ENCODE assay signal across 1 cellular context in genomic region chr19:49453013-49453756, GRCh38.
TF ChIP-seq lines count a peak whose summit lies in the region.

ALDH16A1 (plus strand) TSS chr19:49453225; CDS start chr19:49453332, 107 bp downstream.

TF ChIP-seq in K562, 482 proteins besides CTCF, POLR2A, EP300 and RAD21 (continued from another document and continues in another):
- TF ChIP-seq ZBTB26 (CRISPR knock-in tag; IDR thresholded peaks at IDR 0.05) = no peak
- TF ChIP-seq POU5F1 (IDR thresholded peaks at IDR 0.05; ENCODE audit: borderline replicate concordance, low read depth, low read length, partially characterized antibody) = no peak
- no peak for TF ChIP-seq NCOA6 (IDR thresholded peaks at IDR 0.05)
- no peak for TF ChIP-seq RUNX1 (IDR thresholded peaks at IDR 0.05; ENCODE audit: low read depth)
- no peak for TF ChIP-seq PHTF2 (CRISPR knock-in tag; IDR thresholded peaks at IDR 0.05)
- no peak for TF ChIP-seq HOXB6 (CRISPR knock-in tag; IDR thresholded peaks at IDR 0.05; ENCODE audit: borderline replicate concordance)
- no peak for TF ChIP-seq BDP1 (IDR thresholded peaks at IDR 0.05; ENCODE audit: insufficient read depth, insufficient read length)
- TF ChIP-seq ZNF324 (CRISPR knock-in tag; IDR thresholded peaks at IDR 0.05) = no peak
- TF ChIP-seq HNRNPLL (IDR thresholded peaks at IDR 0.05; ENCODE audit: low read depth, low read length, poor library complexity, severe bottlenecking) = peak; percentile 78
- no peak for TF ChIP-seq ZNF707 (CRISPR knock-in tag; conservative IDR thresholded peaks at IDR 0.05)
- TF ChIP-seq ZNF133 (CRISPR knock-in tag; IDR thresholded peaks at IDR 0.05) = no peak
- no peak for TF ChIP-seq MAFF (IDR thresholded peaks at IDR 0.05; ENCODE audit: low read length)
- no peak for TF ChIP-seq TCF3 (CRISPR knock-in tag; IDR thresholded peaks at IDR 0.05)
- TF ChIP-seq TFE3 (CRISPR knock-in tag; IDR thresholded peaks at IDR 0.05) = no peak
- no peak for TF ChIP-seq ZNF175 (CRISPR knock-in tag; IDR thresholded peaks at IDR 0.05; ENCODE audit: low read depth)
- TF ChIP-seq SMARCB1 (IDR thresholded peaks at IDR 0.05; ENCODE audit: insufficient read length, low read depth) = no peak
- no peak for TF ChIP-seq ZFP30 (CRISPR knock-in tag; IDR thresholded peaks at IDR 0.05; ENCODE audit: borderline replicate concordance)
- no peak for TF ChIP-seq DPF2 (IDR thresholded peaks at IDR 0.05)
- 0 out of 2 replicates have a peak, but pooled peaks have one; percentile 36 for TF ChIP-seq ESRRA (IDR thresholded peaks at IDR 0.05; ENCODE audit: borderline replicate concordance, low read depth)
- no peak for TF ChIP-seq TAL1 (IDR thresholded peaks at IDR 0.05)
- TF ChIP-seq ZBTB8A (IDR thresholded peaks at IDR 0.05; ENCODE audit: partially characterized antibody) = no peak
- no peak for TF ChIP-seq ZNF584 (CRISPR knock-in tag; IDR thresholded peaks at IDR 0.05; ENCODE audit: low read depth)
- TF ChIP-seq DLX4 (CRISPR knock-in tag; IDR thresholded peaks at IDR 0.05) = no peak
- no peak for TF ChIP-seq TGIF2 (CRISPR knock-in tag; IDR thresholded peaks at IDR 0.05)
- TF ChIP-seq ZNF354B (CRISPR knock-in tag; IDR thresholded peaks at IDR 0.05) = no peak
- TF ChIP-seq TRIM28 (IDR thresholded peaks at IDR 0.05) = 0 out of 2 replicates have a peak, but pooled peaks have one; percentile 17
- TF ChIP-seq NEUROD1 (IDR thresholded peaks at IDR 0.05; ENCODE audit: borderline replicate concordance, low read depth, low read length, partially characterized antibody) = no peak
- no peak for TF ChIP-seq CCAR2 (IDR thresholded peaks at IDR 0.05; ENCODE audit: low read depth, low read length)
- peak; percentile 17 for TF ChIP-seq SAP30 (IDR thresholded peaks at IDR 0.05; ENCODE audit: borderline replicate concordance, insufficient read depth, low read depth, low read length, poor library complexity, severe bottlenecking)
- TF ChIP-seq XRCC4 (IDR thresholded peaks at IDR 0.05; ENCODE audit: extremely low read depth, insufficient read depth, insufficient read length) = no peak
- TF ChIP-seq NR0B1 (IDR thresholded peaks at IDR 0.05; ENCODE audit: partially characterized antibody) = no peak
- no peak for TF ChIP-seq MCM5 (IDR thresholded peaks at IDR 0.05; ENCODE audit: low read depth)
- no peak for TF ChIP-seq ZNF785 (CRISPR knock-in tag; IDR thresholded peaks at IDR 0.05)
- TF ChIP-seq TCF7L2 (IDR thresholded peaks at IDR 0.05; ENCODE audit: low read depth, low read length) = no peak; the same call in 1 of the 2 replicates
- no peak for TF ChIP-seq NR1H2 (CRISPR knock-in tag; IDR thresholded peaks at IDR 0.05)
- no peak for TF ChIP-seq MXI1 (IDR thresholded peaks at IDR 0.05; ENCODE audit: low read depth, low read length)
- TF ChIP-seq ZBTB11 (CRISPR knock-in tag; IDR thresholded peaks at IDR 0.05) = peak in 1 of 3 experiments; percentile 74; a peak in 2 of 6 replicates
- no peak for TF ChIP-seq MXD1 (CRISPR knock-in tag; IDR thresholded peaks at IDR 0.05; ENCODE audit: borderline replicate concordance, poor library complexity, severe bottlenecking)
- no peak for TF ChIP-seq ZNF212 (CRISPR knock-in tag; IDR thresholded peaks at IDR 0.05)
- TF ChIP-seq NCOA2 (IDR thresholded peaks at IDR 0.05; ENCODE audit: partially characterized antibody in 2 of 2) = no peak
- TF ChIP-seq TBL1XR1 (IDR thresholded peaks at IDR 0.05; ENCODE audit: low read length in 2 of 2) = no peak
- no peak for TF ChIP-seq ZNF224 (CRISPR knock-in tag; IDR thresholded peaks at IDR 0.05)
- TF ChIP-seq PRPF4 (IDR thresholded peaks at IDR 0.05; ENCODE audit: insufficient read depth, low read depth, low read length, poor library complexity, severe bottlenecking) = no peak
- no peak for TF ChIP-seq HINFP (tag; conservative IDR thresholded peaks at IDR 0.05; ENCODE audit: low read depth)
- no peak for TF ChIP-seq RCOR1 (IDR thresholded peaks at IDR 0.05; ENCODE audit: borderline replicate concordance in 1 of 2, low read depth in 2 of 2, low read length in 2 of 2)
- no peak for TF ChIP-seq ZNF134 (CRISPR knock-in tag; conservative IDR thresholded peaks at IDR 0.05)
- peak; percentile 74; the same call in 1 of the 2 replicates for TF ChIP-seq FOXJ2 (tag; IDR thresholded peaks at IDR 0.05)
- no peak for TF ChIP-seq HEY1 (CRISPR knock-in tag; IDR thresholded peaks at IDR 0.05; ENCODE audit: borderline replicate concordance)
- 0 out of 4 replicates have a peak, but pooled peaks of 1 of the 2 experiments have one; percentile 43 for TF ChIP-seq NONO (IDR thresholded peaks at IDR 0.05; ENCODE audit: low read depth in 2 of 2, low read length in 1 of 2)
- peak; percentile 42; the same call in 1 of the 2 replicates for TF ChIP-seq ELF4 (CRISPR knock-in tag; IDR thresholded peaks at IDR 0.05)
- no peak for TF ChIP-seq ZNF146 (CRISPR knock-in tag; IDR thresholded peaks at IDR 0.05; ENCODE audit: unreplicated experiment)
- no peak for TF ChIP-seq PTRF (tag; IDR thresholded peaks at IDR 0.05)
- no peak for TF ChIP-seq ZNF316 (IDR thresholded peaks at IDR 0.05)
- no peak for TF ChIP-seq ZNF592 (IDR thresholded peaks at IDR 0.05)
- TF ChIP-seq ZNF77 (CRISPR knock-in tag; IDR thresholded peaks at IDR 0.05) = no peak
- no peak for TF ChIP-seq ZNF23 (CRISPR knock-in tag; IDR thresholded peaks at IDR 0.05)
- no peak for TF ChIP-seq ZBTB49 (CRISPR knock-in tag; IDR thresholded peaks at IDR 0.05; ENCODE audit: borderline replicate concordance)
- no peak for TF ChIP-seq BACH1 (tag; IDR thresholded peaks at IDR 0.05)
- no peak for TF ChIP-seq ZNF766 (CRISPR knock-in tag; conservative IDR thresholded peaks at IDR 0.05)
